Comparison of ENCODE assay signal across 1 cellular context in the genomic region with DNA sequence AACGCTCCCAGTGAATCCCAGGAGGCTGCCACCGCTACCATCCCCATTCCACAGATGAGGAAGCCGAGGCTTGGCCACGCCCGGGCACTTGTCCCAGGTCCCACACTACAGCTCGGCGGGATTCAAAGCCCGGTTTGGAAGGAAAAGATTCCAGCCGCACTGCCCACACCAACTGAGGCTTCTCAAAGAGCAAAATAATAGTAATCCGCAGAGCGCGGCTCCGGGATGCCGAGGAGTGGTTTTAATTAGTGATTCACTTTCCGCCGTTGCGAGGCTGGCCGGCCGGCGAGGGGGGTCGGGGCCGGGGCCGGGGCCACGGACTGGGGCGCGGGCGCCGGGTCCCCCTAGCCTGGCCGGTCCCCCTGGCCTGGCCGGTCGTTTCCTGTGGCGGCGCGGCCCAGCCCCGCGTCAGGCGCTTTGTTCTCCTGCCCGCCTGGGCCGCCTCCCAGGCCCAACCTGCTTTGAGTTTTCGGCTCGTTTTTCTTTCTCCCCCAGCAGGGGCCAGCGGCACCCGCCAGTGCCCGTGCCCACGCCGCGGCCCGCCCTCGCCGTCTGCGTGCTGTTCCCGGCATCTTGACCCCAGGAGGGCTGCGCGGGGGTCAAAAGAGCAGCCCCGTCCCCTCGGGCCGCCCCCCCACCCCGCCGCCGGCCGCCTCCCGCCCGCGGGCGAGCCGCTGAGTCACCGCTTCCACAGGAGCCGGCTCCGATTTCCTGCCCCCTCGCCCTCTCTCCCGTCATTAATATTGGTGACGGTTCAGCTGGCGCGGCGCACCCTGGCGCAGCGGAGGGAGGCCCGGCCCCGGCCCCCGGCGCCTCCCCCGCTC.
TF ChIP-seq lines count a peak whose summit lies in the region.

No MANE protein-coding gene starts in this region.

TF ChIP-seq in SK-N-SH treated with all-trans-retinoic acid at 6 μM for 48 hours, 23 proteins besides CTCF, POLR2A, EP300 and RAD21 (continued from another document):
- TF ChIP-seq, protein P1, sequence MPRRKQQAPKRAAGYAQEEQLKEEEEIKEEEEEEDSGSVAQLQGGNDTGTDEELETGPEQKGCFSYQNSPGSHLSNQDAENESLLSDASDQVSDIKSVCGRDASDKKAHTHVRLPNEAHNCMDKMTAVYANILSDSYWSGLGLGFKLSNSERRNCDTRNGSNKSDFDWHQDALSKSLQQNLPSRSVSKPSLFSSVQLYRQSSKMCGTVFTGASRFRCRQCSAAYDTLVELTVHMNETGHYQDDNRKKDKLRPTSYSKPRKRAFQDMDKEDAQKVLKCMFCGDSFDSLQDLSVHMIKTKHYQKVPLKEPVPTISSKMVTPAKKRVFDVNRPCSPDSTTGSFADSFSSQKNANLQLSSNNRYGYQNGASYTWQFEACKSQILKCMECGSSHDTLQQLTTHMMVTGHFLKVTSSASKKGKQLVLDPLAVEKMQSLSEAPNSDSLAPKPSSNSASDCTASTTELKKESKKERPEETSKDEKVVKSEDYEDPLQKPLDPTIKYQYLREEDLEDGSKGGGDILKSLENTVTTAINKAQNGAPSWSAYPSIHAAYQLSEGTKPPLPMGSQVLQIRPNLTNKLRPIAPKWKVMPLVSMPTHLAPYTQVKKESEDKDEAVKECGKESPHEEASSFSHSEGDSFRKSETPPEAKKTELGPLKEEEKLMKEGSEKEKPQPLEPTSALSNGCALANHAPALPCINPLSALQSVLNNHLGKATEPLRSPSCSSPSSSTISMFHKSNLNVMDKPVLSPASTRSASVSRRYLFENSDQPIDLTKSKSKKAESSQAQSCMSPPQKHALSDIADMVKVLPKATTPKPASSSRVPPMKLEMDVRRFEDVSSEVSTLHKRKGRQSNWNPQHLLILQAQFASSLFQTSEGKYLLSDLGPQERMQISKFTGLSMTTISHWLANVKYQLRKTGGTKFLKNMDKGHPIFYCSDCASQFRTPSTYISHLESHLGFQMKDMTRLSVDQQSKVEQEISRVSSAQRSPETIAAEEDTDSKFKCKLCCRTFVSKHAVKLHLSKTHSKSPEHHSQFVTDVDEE (CRISPR knock-in tag; IDR thresholded peaks at IDR 0.05): no peak
- no peak for TF ChIP-seq ZNF565 (CRISPR knock-in tag; conservative IDR thresholded peaks at IDR 0.05; ENCODE audit: low read depth)
